9 cellular contexts compared by ENCODE assay signal in genomic region chr1:5484451-5485165, GRCh38.
"Had no signal": no experiment of that assay in that cellular context is flagged by ENCODE, and none has a peak within 500 bp of the region (broad histone marks: within the 10 kb centered on the region; RNA-seq: fewer than 3 reads in every experiment).

No MANE protein-coding gene starts in this region.

- DNase-seq: GOT3, H9, HCEC 1CT, HFFc6, IMR-90, KG1 had no signal

- H3K4me3 ChIP-seq: K562 had no signal

- H3K27ac Mint-ChIP-seq: HFFc6 had no signal

- H3K4me3 Mint-ChIP-seq: H9, HFFc6 had no signal

- ATAC-seq: HepG2, K562 had no signal

- H3K27ac ChIP-seq: HL-60 had no signal

- H3K9me3 Mint-ChIP-seq: H9 had no signal
